ENCODE assay signal across 1 cellular context in genomic region chr15:41048397-41048796, GRCh38.
TF ChIP-seq lines count a peak whose summit lies in the region.

No MANE protein-coding gene starts in this region.

TF ChIP-seq in GM12878, 131 proteins besides CTCF, POLR2A, EP300 and RAD21 (continued from another document):
- no peak for TF ChIP-seq SMARCA5 (IDR thresholded peaks at IDR 0.05)
- TF ChIP-seq TCF12 (IDR thresholded peaks at IDR 0.05; ENCODE audit: low read depth, low read length) = no peak
TF ChIP-seq in GM12878: peak in this region for 0.
